Comparison of ENCODE assay signal across 15 cellular contexts in the genomic region with DNA sequence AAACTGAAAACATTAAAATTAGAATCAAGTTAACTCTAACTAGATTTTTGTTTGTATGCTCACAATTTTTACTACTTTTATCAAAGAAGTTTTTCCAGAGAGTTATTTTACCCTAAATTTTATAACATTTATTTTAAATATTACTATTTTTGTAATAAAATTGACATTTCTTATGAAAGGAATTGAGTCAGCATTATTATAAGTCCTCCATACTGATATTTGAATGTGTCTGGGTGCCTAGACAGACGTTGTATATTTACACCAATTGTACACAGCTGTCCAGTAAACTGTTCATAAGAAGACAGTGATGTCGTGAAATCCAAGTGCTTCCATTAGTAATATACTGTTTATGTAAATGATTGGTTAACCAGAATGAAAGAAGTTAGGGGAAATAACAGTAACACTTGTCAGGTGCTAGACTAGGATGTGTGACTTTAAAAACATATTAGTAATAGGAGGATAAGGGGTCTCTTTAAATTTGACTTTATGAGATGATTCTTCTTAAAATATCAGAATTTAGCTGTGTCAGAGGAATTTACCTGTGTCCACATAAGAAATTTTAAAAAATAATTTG.
DNase-seq lines count a peak whose midpoint lies in the region; ATAC-seq, FAIRE-seq and TF ChIP-seq lines count a peak whose summit lies in the region.
"Had no signal": no experiment of that assay in that cellular context is flagged by ENCODE, and none has a peak within 500 bp of the region (broad histone marks: within the 10 kb centered on the region; RNA-seq: fewer than 3 reads in every experiment).

No MANE protein-coding gene starts in this region.

- no peak overlapping the region for H2BK120ac ChIP-seq in mesendoderm (ENCODE audit: low read depth, low read length)

- H3K79me2 ChIP-seq in mesendoderm (ENCODE audit: control insufficient read depth, insufficient read depth, low read length), result no peaks in the 10 kb centered on the region

- H3K4me1 ChIP-seq in mesendoderm (ENCODE audit: control insufficient read depth, low read depth, low read length), result peaks cover 4% of the 10 kb centered on the region

- TF ChIP-seq CTCF in GM12865 (IDR thresholded peaks at IDR 0.05; ENCODE audit: insufficient read depth, low read depth, low read length, missing control alignments), result no peak
- no peak for TF ChIP-seq CTCF in brain microvascular endothelial cell (IDR thresholded peaks at IDR 0.05; ENCODE audit: low read depth, low read length, missing control alignments)

- H3K23ac ChIP-seq in mesendoderm (ENCODE audit: low read length), result no peak overlapping the region

- no peak overlapping the region for H2AK5ac ChIP-seq in mesendoderm (ENCODE audit: low read length)

- no peak overlapping the region for H3K4me2 ChIP-seq in mesendoderm (ENCODE audit: low read length)

- H3K4ac ChIP-seq in mesendoderm (ENCODE audit: low read depth, low read length), result no peak overlapping the region

- H3K4me3 ChIP-seq in GM12865 (ENCODE audit: low read depth, low read length) (no peak overlapping the region), mesendoderm (ENCODE audit: low read length) (no peak overlapping the region), brain microvascular endothelial cell (ENCODE audit: low read depth, low read length) (no peak overlapping the region)
- H3K4me3 ChIP-seq: cardiac muscle cell had no signal

- no peak overlapping the region for H2BK5ac ChIP-seq in mesendoderm (ENCODE audit: low read length)

- H3K79me1 ChIP-seq in mesendoderm (ENCODE audit: low read length), result no peaks in the 10 kb centered on the region

- H3K27me3 ChIP-seq in mesendoderm (ENCODE audit: insufficient read depth, low read length, poor library complexity) (no peaks in the 10 kb centered on the region), brain microvascular endothelial cell (replicated peaks) (no peaks in the 10 kb centered on the region)
- H3K27me3 ChIP-seq: cardiac muscle cell had no signal

- no peak overlapping the region for H3K56ac ChIP-seq in mesendoderm (ENCODE audit: low read length)

- H2BK15ac ChIP-seq in mesendoderm (replicated peaks; ENCODE audit: low read depth), result no peak overlapping the region

- no CpG with 5 or more reads among the region's 2 CpGs for WGBS in mesendoderm (ENCODE audit: extremely low coverage, insufficient coverage, low lambda C conversion rate)

- no peaks in the 10 kb centered on the region for H3K36me3 ChIP-seq in mesendoderm (ENCODE audit: control insufficient read depth, insufficient read depth, low read length)
- H3K36me3 ChIP-seq in brain microvascular endothelial cell (replicated peaks), result no peaks in the 10 kb centered on the region
- H3K36me3 ChIP-seq: WERI-Rb-1 had no signal

- ATAC-seq in HG02981 (IDR thresholded peaks at IDR 0.05; ENCODE audit: unreplicated experiment), result peak; percentile 52
- ATAC-seq: activated naive CD4-positive, alpha-beta T cell treated with anti-CD3 and anti-CD28 coated beads, Interleukin-2, amount 50 U/mL, for 72 hours; SK-N-SH treated with all-trans-retinoic acid at 6 μM for 48 hours had no signal

- DNase-seq in GM12865 (ENCODE audit: low read depth) (peak; percentile 17), GM19239 (ENCODE audit: insufficient read length, low spot score) (no peak), NAMALWA (ENCODE audit: low spot score) (peak; percentile 42), COLO668 (lab: John Stamatoyannopoulos, UW; ENCODE audit: unreplicated experiment) (no peak), NCI-H187 (lab: John Stamatoyannopoulos, UW) (no peak), mesendoderm (no peak), brain microvascular endothelial cell (no peak)
- DNase-seq: NK-92 treated with Interleukin-12 subunit alpha and Interleukin-12 subunit beta, amount 100 ng/mL, for 24 hours; stimulated activated CD4-positive, alpha-beta T cell treated with anti-CD3 and anti-CD28 coated beads, Interleukin-2, amount 100 ng/mL, for 24 hours; WERI-Rb-1 had no signal

- FAIRE-seq in GM19239 (lab: Jason Lieb, UNC), result peak; percentile 82
- FAIRE-seq: urothelium cell line had no signal

- no peak overlapping the region for H4K5ac ChIP-seq in mesendoderm (ENCODE audit: low read length)

- H3K27ac ChIP-seq in mesendoderm (ENCODE audit: low read depth, low read length), result no peak overlapping the region
- H3K27ac ChIP-seq in brain microvascular endothelial cell, result no peak overlapping the region
- H3K27ac ChIP-seq: cardiac muscle cell, WERI-Rb-1 had no signal

- H4K8ac ChIP-seq in mesendoderm (ENCODE audit: low read depth, low read length), result no peak overlapping the region

- in situ Hi-C loops in brain microvascular endothelial cell (cut with HindIII; ENCODE audit: low pct_ligation_motif_present, low sequenced_read_pairs), result no loop called here

- no peak overlapping the region for H3K18ac ChIP-seq in mesendoderm (ENCODE audit: low read length)

- H3K9ac ChIP-seq in mesendoderm (ENCODE audit: low read length), result no peak overlapping the region

Comparison
In these comparisons a context has a peak if more than half of its experiments do, and no peak if none do; other contexts are left out.
1. DNase-seq: peak in GM12865 (single experiment) and NAMALWA (single experiment); none in GM19239 (single experiment), COLO668 (single experiment), NCI-H187 (0 of 2), mesendoderm (single experiment) and brain microvascular endothelial cell (single experiment).